Comparison of ENCODE assay signal across 1 cellular context in genomic region chr6:135299256-135299655, GRCh38.
TF ChIP-seq lines count a peak whose summit lies in the region.

No MANE protein-coding gene starts in this region.

TF ChIP-seq in K562, 482 proteins besides CTCF, POLR2A, EP300 and RAD21 (continued from another document and continues in another):
- TF ChIP-seq RREB1 (CRISPR knock-in tag; IDR thresholded peaks at IDR 0.05): no peak
- no peak for TF ChIP-seq ZNF507 (tag; conservative IDR thresholded peaks at IDR 0.05)
- TF ChIP-seq ZNF444 (CRISPR knock-in tag; IDR thresholded peaks at IDR 0.05): no peak
- no peak for TF ChIP-seq SNIP1 (IDR thresholded peaks at IDR 0.05; ENCODE audit: low read depth)
- TF ChIP-seq POLR2G (IDR thresholded peaks at IDR 0.05; ENCODE audit: low read depth, low read length): no peak
- no peak for TF ChIP-seq ZHX1 (conservative IDR thresholded peaks at IDR 0.05; ENCODE audit: low read length)
- 0 out of 4 replicates have a peak, but pooled peaks of 1 of the 2 experiments have one; percentile 10 for TF ChIP-seq TRIM24 (IDR thresholded peaks at IDR 0.05)
- TF ChIP-seq ZNF449 (CRISPR knock-in tag; IDR thresholded peaks at IDR 0.05): no peak
- 0 out of 2 replicates have a peak, but pooled peaks have one; percentile 18 for TF ChIP-seq EP400 (IDR thresholded peaks at IDR 0.05)
- no peak for TF ChIP-seq GATA2 (CRISPR knock-in tag; IDR thresholded peaks at IDR 0.05)
- TF ChIP-seq FOXP1 (CRISPR knock-in tag; IDR thresholded peaks at IDR 0.05): no peak
- TF ChIP-seq HNRNPH1 (optimal IDR thresholded peaks at IDR 0.05; ENCODE audit: low read depth, low read length): no peak
- no peak for TF ChIP-seq ELK1 (CRISPR knock-in tag; IDR thresholded peaks at IDR 0.05)
- TF ChIP-seq NFE2 (IDR thresholded peaks at IDR 0.05; ENCODE audit: low read depth): peak; percentile 40; the same call in 1 of the 2 replicates
- no peak for TF ChIP-seq ZBTB8A (IDR thresholded peaks at IDR 0.05; ENCODE audit: partially characterized antibody)
- 0 out of 2 replicates have a peak, but pooled peaks have one; percentile 17 for TF ChIP-seq SMAD4 (CRISPR knock-in tag; conservative IDR thresholded peaks at IDR 0.05)
- no peak for TF ChIP-seq CEBPZ (IDR thresholded peaks at IDR 0.05; ENCODE audit: borderline replicate concordance, low read depth, low read length)
- peak; percentile 76 for TF ChIP-seq DPF2 (IDR thresholded peaks at IDR 0.05)
- TF ChIP-seq ELK3 (CRISPR knock-in tag; IDR thresholded peaks at IDR 0.05): no peak
- TF ChIP-seq FOXK1 (CRISPR knock-in tag; IDR thresholded peaks at IDR 0.05; ENCODE audit: borderline replicate concordance): no peak
- TF ChIP-seq FOXK2 (conservative IDR thresholded peaks at IDR 0.05 in 1 of 2, IDR thresholded peaks at IDR 0.05 in 1 of 2; ENCODE audit: low read depth in 2 of 2): no peak
- TF ChIP-seq RERE (CRISPR knock-in tag; IDR thresholded peaks at IDR 0.05; ENCODE audit: borderline replicate concordance): no peak
- 0 out of 2 replicates have a peak, but pooled peaks have one; percentile 34 for TF ChIP-seq STAT5A (IDR thresholded peaks at IDR 0.05; ENCODE audit: borderline replicate concordance, low read length)
- TF ChIP-seq CREB1 (IDR thresholded peaks at IDR 0.05): no peak
- TF ChIP-seq CREB1 (CRISPR knock-in tag; IDR thresholded peaks at IDR 0.05): no peak
- TF ChIP-seq ESRRA (IDR thresholded peaks at IDR 0.05; ENCODE audit: borderline replicate concordance, low read depth): no peak
- TF ChIP-seq ZBED1 (IDR thresholded peaks at IDR 0.05): no peak
- no peak; the same call in 1 of the 2 replicates for TF ChIP-seq DMBX1 (CRISPR knock-in tag; IDR thresholded peaks at IDR 0.05; ENCODE audit: borderline replicate concordance)
- no peak for TF ChIP-seq ZNF165 (CRISPR knock-in tag; IDR thresholded peaks at IDR 0.05; ENCODE audit: borderline replicate concordance)
- TF ChIP-seq MNT (conservative IDR thresholded peaks at IDR 0.05): no peak; a peak in 1 of 4 replicates
- no peak for TF ChIP-seq KLF10 (CRISPR knock-in tag; IDR thresholded peaks at IDR 0.05)
- TF ChIP-seq ZNF3 (CRISPR knock-in tag; IDR thresholded peaks at IDR 0.05): no peak
- peak; percentile 30; the same call in 1 of the 2 replicates for TF ChIP-seq FOXM1 (IDR thresholded peaks at IDR 0.05; ENCODE audit: low read depth)
- no peak for TF ChIP-seq FOXM1 (CRISPR knock-in tag; IDR thresholded peaks at IDR 0.05; ENCODE audit: low read depth)
- no peak for TF ChIP-seq ZNF445 (CRISPR knock-in tag; IDR thresholded peaks at IDR 0.05; ENCODE audit: low read depth)
